8 cellular contexts compared by ENCODE assay signal in genomic region chr16:17469011-17469741, GRCh38. TPM values are rescaled to one million over a fixed set of nuclear protein-coding genes. Genes with fewer than 3 reads are reported as not detected.
DNase-seq lines count a peak whose midpoint lies in the region; ATAC-seq and TF ChIP-seq lines count a peak whose summit lies in the region.

No MANE protein-coding gene starts in this region.

- H3K27ac ChIP-seq in HL-60 (replicated peaks) (peak overlapping the region; percentile 68), colonic mucosa (no peak overlapping the region)

- intact Hi-C loops in colonic mucosa (cut with DNase I) = loop anchor here (5.0 kb wide), 4 partner anchors 122 to 607 kb away; no protein-coding TSS in a partner anchor

- H3K36me3 ChIP-seq in colonic mucosa = no peaks in the 10 kb centered on the region

- peak overlapping the region; percentile 86 for H3K4me3 ChIP-seq in AG09309 (ENCODE audit: control insufficient read depth, low read depth, low read length)
- peak overlapping the region; percentile 94 for H3K4me3 ChIP-seq in HL-60 (replicated peaks; ENCODE audit: insufficient read depth, low read length)
- peak overlapping the region; percentile 91 for H3K4me3 ChIP-seq in colonic mucosa

- H3K9ac ChIP-seq in colonic mucosa (ENCODE audit: low read depth in 2 of 2, low read length in 2 of 2) = peak overlapping the region; percentile 73 to 87

- H3K4me1 ChIP-seq in colonic mucosa = peaks cover 14% of the 10 kb centered on the region

- H3K9me3 ChIP-seq in colonic mucosa = no peaks in the 10 kb centered on the region

- H3K27me3 ChIP-seq in HL-60 (ENCODE audit: insufficient read depth, poor library complexity, severe bottlenecking) = no peaks in the 10 kb centered on the region
- no peaks in the 10 kb centered on the region for H3K27me3 ChIP-seq in colonic mucosa

- ATAC-seq in GM21423 (IDR thresholded peaks at IDR 0.05; ENCODE audit: unreplicated experiment) = no peak
- no peak for ATAC-seq in GM21619 (IDR thresholded peaks at IDR 0.05; ENCODE audit: unreplicated experiment)
- ATAC-seq in HG02642 (IDR thresholded peaks at IDR 0.05; ENCODE audit: poor library complexity, unreplicated experiment) = no peak

- DNase-seq in AG09309 (ENCODE audit: low read depth) (peak; percentile 52), HL-60 (ENCODE audit: low read depth in 1 of 2, low spot score in 1 of 2) (peak in 1 of 2 experiments; percentile 14), colonic mucosa (peak; percentile 42), myocyte (ENCODE audit: low read depth) (peak; percentile 14), DMS53 treated with DMSO at 0.1 percent for 48 hours (lab: John Stamatoyannopoulos, UW; ENCODE audit: unreplicated experiment) (no peak)

- TF ChIP-seq CTCF in AG09309 (IDR thresholded peaks at IDR 0.05; ENCODE audit: control insufficient read depth, insufficient read depth, low read depth, low read length, missing control alignments) = no peak
- no peak for TF ChIP-seq CTCF in HL-60 (IDR thresholded peaks at IDR 0.05; ENCODE audit: insufficient read depth, low read length)
- TF ChIP-seq CTCF in colonic mucosa (IDR thresholded peaks at IDR 0.05) = no peak

RNA-seq across cellular contexts. Expression of gene XYLT1, which starts 1.6 kb away (rescaled TPM):
- total RNA-seq in colonic mucosa = 10 to 100 TPM; 15.0 to 18.3 TPM
- total RNA-seq in myocyte = 0.94 and 1.4 TPM in 2 replicates
- 0.92 TPM for polyA plus RNA-seq in myocyte (2012)
